9 cellular contexts compared by ENCODE assay signal in the genomic region with DNA sequence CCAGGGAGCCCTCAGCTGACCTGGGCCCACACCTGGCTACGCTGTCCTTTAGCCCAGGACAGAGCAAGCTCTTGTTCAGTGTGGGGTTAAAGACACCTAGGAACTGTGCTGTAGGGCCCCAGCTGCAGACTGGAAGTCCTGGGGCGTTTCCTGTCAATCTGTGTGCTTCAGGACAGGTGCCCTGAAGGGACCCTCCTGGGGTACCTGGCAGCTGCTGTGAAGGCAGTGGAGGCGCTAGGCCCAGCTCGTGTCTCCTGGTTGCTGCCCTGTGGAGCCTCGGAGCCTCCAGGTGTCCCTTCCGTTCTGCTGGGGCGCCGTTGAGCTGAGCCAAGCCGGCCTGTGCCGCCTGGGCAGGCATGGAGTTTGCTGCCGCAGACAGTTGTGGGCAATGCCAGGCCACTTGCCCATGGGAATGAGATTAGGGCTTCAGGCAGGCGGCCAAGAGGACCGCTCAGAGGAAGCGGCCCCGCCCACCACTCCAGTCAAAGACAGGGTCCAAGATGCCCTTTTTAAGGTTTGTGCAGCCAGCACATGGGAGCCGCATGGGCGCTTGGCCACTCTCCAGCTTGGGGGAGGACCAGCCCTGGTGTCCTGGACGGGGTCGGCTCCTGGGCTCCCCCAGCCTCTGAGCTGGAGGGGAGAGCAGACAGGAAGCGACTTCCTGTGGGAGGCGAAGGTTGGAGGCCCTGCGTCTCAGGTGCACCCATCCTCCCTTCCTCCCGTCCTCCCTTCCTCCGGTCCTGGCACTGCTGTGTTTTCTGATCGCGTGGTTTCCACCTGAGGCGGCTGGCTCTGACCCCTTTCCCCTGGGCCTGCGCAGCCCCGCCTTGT. TPM values are rescaled to one million over a fixed set of nuclear protein-coding genes. Genes with fewer than 3 reads are reported as not detected.
A peak's percentile ranks its signal among the peaks of the same experiment; 100 is the strongest.
DNase-seq lines count a peak whose midpoint lies in the region; ATAC-seq and TF ChIP-seq lines count a peak whose summit lies in the region.
"Had no signal": no experiment of that assay in that cellular context is flagged by ENCODE, and none has a peak within 500 bp of the region (broad histone marks: within the 10 kb centered on the region; RNA-seq: fewer than 3 reads in every experiment).

No MANE protein-coding gene starts in this region.

- no peak overlapping the region for H2BK5ac ChIP-seq in mesenchymal stem cell (ENCODE audit: low read depth, low read length, poor library complexity, severe bottlenecking)

- H3K36me3 ChIP-seq in mesenchymal stem cell (ENCODE audit: control insufficient read depth in 1 of 2, insufficient read depth in 2 of 2, low read depth in 1 of 2, low read length in 2 of 2), result peaks cover 36 to 74% of the 10 kb centered on the region in 2 experiments

- H3K18ac ChIP-seq in mesenchymal stem cell (ENCODE audit: low read depth in 1 of 2, low read length in 2 of 2), result no peak overlapping the region

- H3K9ac ChIP-seq in mesenchymal stem cell (ENCODE audit: low read length), result peak overlapping the region; percentile 96

- no peaks in the 10 kb centered on the region for H3K79me1 ChIP-seq in mesenchymal stem cell (replicated peaks; ENCODE audit: low read length, poor library complexity, severe bottlenecking)

- no peaks in the 10 kb centered on the region for H3K9me3 ChIP-seq in mesenchymal stem cell (ENCODE audit: control insufficient read depth, low read length)

- H3K36me3 Mint-ChIP-seq in central memory CD8-positive, alpha-beta T cell (ENCODE audit: insufficient read depth), result peaks cover 57% of the 10 kb centered on the region

- H4K91ac ChIP-seq in mesenchymal stem cell (ENCODE audit: low read length), result no peak overlapping the region

- H3K27ac Mint-ChIP-seq in central memory CD8-positive, alpha-beta T cell (ENCODE audit: low read depth), result peak overlapping the region; percentile 90

- H3K4me3 ChIP-seq in LNCaP clone FGC (ENCODE audit: low read depth, low read length) (peak overlapping the region; percentile 94), mesenchymal stem cell (ENCODE audit: insufficient read depth in 1 of 2, low read depth in 1 of 2, low read length in 2 of 2) (peak overlapping the region in 1 of 2 experiments; percentile 96)

- no peak overlapping the region for H3K14ac ChIP-seq in mesenchymal stem cell (ENCODE audit: low read length in 2 of 2)

- H3K4me1 Mint-ChIP-seq in central memory CD8-positive, alpha-beta T cell, result peaks cover 57% of the 10 kb centered on the region

- no peaks in the 10 kb centered on the region for H3K9me3 Mint-ChIP-seq in central memory CD8-positive, alpha-beta T cell

- peak overlapping the region; percentile 71 for H3K27ac ChIP-seq in mesenchymal stem cell (ENCODE audit: low read length, poor library complexity, severe bottlenecking)

- H3K4me3 Mint-ChIP-seq in central memory CD8-positive, alpha-beta T cell, result peak overlapping the region; percentile 94

- H2AK5ac ChIP-seq in mesenchymal stem cell (ENCODE audit: low read length, severe bottlenecking), result no peak overlapping the region

- no peak overlapping the region for H2BK15ac ChIP-seq in mesenchymal stem cell (ENCODE audit: low read depth, poor library complexity, severe bottlenecking)

- 84% methylated on average over 28 of the region's 29 CpGs for WGBS in mesenchymal stem cell

- no peak overlapping the region for H4K8ac ChIP-seq in mesenchymal stem cell (ENCODE audit: low read length)

- ATAC-seq in central memory CD8-positive, alpha-beta T cell (replicated peaks; ENCODE audit: extremely low read depth, poor library complexity, severe bottlenecking), result no peak
- ATAC-seq in GM21619 (IDR thresholded peaks at IDR 0.05; ENCODE audit: unreplicated experiment), result no peak
- no peak for ATAC-seq in HG03460 (IDR thresholded peaks at IDR 0.05; ENCODE audit: unreplicated experiment)

- no peak overlapping the region for H3K23ac ChIP-seq in mesenchymal stem cell (ENCODE audit: low read length in 2 of 2)

- peaks cover 48% of the 10 kb centered on the region for H3K4me1 ChIP-seq in mesenchymal stem cell (ENCODE audit: control insufficient read depth, insufficient read depth, low read depth, low read length)

- no peak overlapping the region for H2BK120ac ChIP-seq in mesenchymal stem cell (ENCODE audit: low read depth, low read length)

- H2BK12ac ChIP-seq in mesenchymal stem cell (ENCODE audit: low read length in 2 of 2), result no peak overlapping the region

- peak overlapping the region; percentile 62 for H3K4me2 ChIP-seq in mesenchymal stem cell (ENCODE audit: low read length, poor library complexity, severe bottlenecking)

- H3K27me3 ChIP-seq in mesenchymal stem cell (ENCODE audit: control insufficient read depth in 1 of 2, insufficient read depth in 1 of 2, low read length in 2 of 2), result no peaks in the 10 kb centered on the region

- DNase-seq in AG08395 (ENCODE audit: low spot score), result peak; percentile 54
- DNase-seq in LNCaP clone FGC (ENCODE audit: low read depth), result no peak
- no peak for DNase-seq in central memory CD8-positive, alpha-beta T cell (ENCODE audit: low spot score in 2 of 2)
- DNase-seq in mesenchymal stem cell, result no peak
- no peak for DNase-seq in posterior vena cava (ENCODE audit: low spot score)
- no peak for DNase-seq in middle frontal gyrus (ENCODE audit: extremely low spot score, low spot score)

- no peak overlapping the region for H2AFZ ChIP-seq in mesenchymal stem cell (ENCODE audit: low read depth, low read length)

- intact Hi-C loops in posterior vena cava (cut with DNase I), result no loop called here

- H3K4ac ChIP-seq in mesenchymal stem cell (ENCODE audit: low read depth in 1 of 2, low read length in 2 of 2), result no peak overlapping the region

- H3K27me3 Mint-ChIP-seq in central memory CD8-positive, alpha-beta T cell, result no peaks in the 10 kb centered on the region

- TF ChIP-seq CTCF in LNCaP clone FGC (IDR thresholded peaks at IDR 0.05; ENCODE audit: control insufficient read depth, extremely low read depth, insufficient read depth), result no peak

RNA-seq across cellular contexts. Expression of a gene that starts 4.0 kb away (rescaled TPM):
- polyA plus RNA-seq in mesenchymal stem cell (2013, experiment 1 of 2), result 233 TPM
- 242 TPM for polyA plus RNA-seq in mesenchymal stem cell (2013, experiment 2 of 2)
- total RNA-seq in posterior vena cava, result 100 to 1,000 TPM; 151 to 168 TPM

RNA-seq across cellular contexts. Expression of a gene that starts 20.5 kb away (rescaled TPM):
- polyA plus RNA-seq in mesenchymal stem cell (2013, experiment 1 of 2), result 3.2 TPM
- 2.9 TPM for polyA plus RNA-seq in mesenchymal stem cell (2013, experiment 2 of 2)
- total RNA-seq in posterior vena cava, result not detected

RNA-seq across cellular contexts. Expression of a gene that starts 26.4 kb away (rescaled TPM):
- 0.15 TPM for polyA plus RNA-seq in mesenchymal stem cell (2013, experiment 1 of 2)
- 0.05 TPM for polyA plus RNA-seq in mesenchymal stem cell (2013, experiment 2 of 2)
- total RNA-seq in posterior vena cava, result under 1 TPM in 1 of 2 donors, not detected in 1; 0.29 TPM
- total RNA-seq: urinary bladder had no signal

RNA-seq across cellular contexts. Expression of a gene that starts 39.6 kb away (rescaled TPM):
- 0.07 TPM for polyA plus RNA-seq in mesenchymal stem cell (2013, experiment 1 of 2)
- polyA plus RNA-seq in mesenchymal stem cell (2013, experiment 2 of 2), result 0.04 TPM
- under 1 TPM in 1 of 2 donors, not detected in 1; 0.38 TPM for total RNA-seq in posterior vena cava

RNA-seq across cellular contexts. Expression of a gene that starts 50.3 kb away (rescaled TPM):
- 0.06 TPM for polyA plus RNA-seq in mesenchymal stem cell (2013, experiment 1 of 2)
- 0.01 TPM for polyA plus RNA-seq in mesenchymal stem cell (2013, experiment 2 of 2)
- total RNA-seq in posterior vena cava, result under 1 TPM in 1 of 2 donors, not detected in 1; 0.14 TPM
